ENCODE assay signal across 29 cellular contexts in the genomic region with DNA sequence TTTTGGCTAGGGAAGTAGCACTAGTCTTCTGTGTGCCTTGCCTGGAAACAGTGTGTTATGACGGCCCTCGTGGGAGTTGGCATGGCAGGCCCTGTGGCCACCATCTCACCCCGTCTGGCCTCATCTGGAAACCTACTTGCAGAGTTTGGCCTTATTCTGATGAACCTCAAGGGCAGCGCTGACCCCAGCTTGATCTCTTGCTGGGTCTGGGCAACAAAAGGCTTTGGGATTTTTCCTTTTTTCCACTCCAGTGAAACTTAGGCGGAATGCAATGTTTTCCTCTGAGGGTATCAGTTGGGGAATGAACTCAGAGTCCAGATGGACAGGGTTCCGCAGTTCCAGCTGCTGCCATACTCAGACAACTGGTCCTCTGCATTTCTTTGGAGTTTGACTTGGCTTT. TPM values are rescaled to one million over a fixed set of nuclear protein-coding genes. Genes with fewer than 3 reads are reported as not detected.
"Had no signal": no experiment of that assay in that cellular context is flagged by ENCODE, and none has a peak within 500 bp of the region (broad histone marks: within the 10 kb centered on the region; RNA-seq: fewer than 3 reads in every experiment).

No MANE protein-coding gene starts in this region.

- H3K27ac ChIP-seq: adrenal gland, cardiac muscle cell, left lung, tibial nerve, WERI-Rb-1 had no signal

- DNase-seq: activated CD4-positive, alpha-beta T cell treated with anti-CD3 and anti-CD28 coated beads for 48 hours; activated CD4-positive, alpha-beta T cell treated with anti-CD3 and anti-CD28 coated beads, Interleukin-2, amount 50 U/mL, for 48 hours; activated CD8-positive, alpha-beta memory T cell treated with anti-CD3 and anti-CD28 coated beads for 24 hours; activated effector memory CD4-positive, alpha-beta T cell treated with anti-CD3 and anti-CD28 coated beads, Interleukin-2, amount 50 U/mL, for 16 hours; activated naive CD4-positive, alpha-beta T cell treated with anti-CD3 and anti-CD28 coated beads for 36 hours; activated naive CD8-positive, alpha-beta T cell treated with anti-CD3 and anti-CD28 coated beads for 36 hours; adrenal gland; aorta; cortex of kidney; foreskin fibroblast; head of caudate nucleus; kidney glomerular epithelial cell; left lung; naive B cell; SK-N-SH; stimulated activated CD4-positive, alpha-beta T cell treated with anti-CD3 and anti-CD28 coated beads, Interleukin-1b, Interleukin-23, amount 100 ng/mL, for 48 hours; stimulated activated CD4-positive, alpha-beta T cell treated with anti-CD3 and anti-CD28 coated beads, Interleukin-4, amount 100 ng/mL, for 4 hours; stimulated activated CD8-positive, alpha-beta memory T cell treated with anti-CD3 and anti-CD28 coated beads, Interleukin-4, amount 100 ng/mL, for 48 hours; stimulated activated naive CD8-positive, alpha-beta T cell treated with anti-CD3 and anti-CD28 coated beads, Interleukin-15, amount 100 ng/mL, for 72 hours; SW 1271; T-helper 17 cell; T1000; WERI-Rb-1 had no signal

- H3K36me3 ChIP-seq: adrenal gland, cardiac muscle cell, left lung, tibial nerve, WERI-Rb-1 had no signal

- H3K4me1 ChIP-seq: adrenal gland had no signal

- ATAC-seq: activated CD4-positive, CD25-positive, alpha-beta regulatory T cell treated with anti-CD3 and anti-CD28 coated beads, Interleukin-2, amount 50 U/mL, for 24 hours; left lung; stimulated activated memory B cell treated with anti-CD40 and anti-IgM and Interleukin-4, amounts not matched to agents 10 μg/mL and 1 μg/mL and 100 μg/mL, for 72 hours; stimulated activated naive CD8-positive, alpha-beta T cell treated with anti-CD3 and anti-CD28 coated beads, Interleukin-15, amount 100 ng/mL, for 72 hours; T-helper 17 cell had no signal

- H3K27me3 ChIP-seq: adrenal gland, cardiac muscle cell, tibial nerve had no signal

- H3K4me3 ChIP-seq: adrenal gland, cardiac muscle cell, left lung, smooth muscle cell, tibial nerve had no signal

RNA-seq across cellular contexts. Expression of gene CACNA1C, which starts 15.9 kb away (rescaled TPM):
- total RNA-seq: endothelial cell of umbilical vein had no signal
- polyA plus RNA-seq: endothelial cell of umbilical vein had no signal
